Comparison of ENCODE assay signal across 1 cellular context in genomic region chr5:139407517-139407916, GRCh38.
TF ChIP-seq lines count a peak whose summit lies in the region.

No MANE protein-coding gene starts in this region.

TF ChIP-seq in HepG2, 621 proteins besides CTCF, POLR2A, EP300 and RAD21:
- no peak for TF ChIP-seq ZNF124 (CRISPR knock-in tag; IDR thresholded peaks at IDR 0.05)
- TF ChIP-seq USF2 (IDR thresholded peaks at IDR 0.05; ENCODE audit: low read depth, low read length), result no peak
- no peak for TF ChIP-seq USF2 (CRISPR knock-in tag; IDR thresholded peaks at IDR 0.05; ENCODE audit: borderline replicate concordance)
- TF ChIP-seq, protein P1, sequence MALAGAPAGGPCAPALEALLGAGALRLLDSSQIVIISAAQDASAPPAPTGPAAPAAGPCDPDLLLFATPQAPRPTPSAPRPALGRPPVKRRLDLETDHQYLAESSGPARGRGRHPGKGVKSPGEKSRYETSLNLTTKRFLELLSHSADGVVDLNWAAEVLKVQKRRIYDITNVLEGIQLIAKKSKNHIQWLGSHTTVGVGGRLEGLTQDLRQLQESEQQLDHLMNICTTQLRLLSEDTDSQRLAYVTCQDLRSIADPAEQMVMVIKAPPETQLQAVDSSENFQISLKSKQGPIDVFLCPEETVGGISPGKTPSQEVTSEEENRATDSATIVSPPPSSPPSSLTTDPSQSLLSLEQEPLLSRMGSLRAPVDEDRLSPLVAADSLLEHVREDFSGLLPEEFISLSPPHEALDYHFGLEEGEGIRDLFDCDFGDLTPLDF (CRISPR knock-in tag; IDR thresholded peaks at IDR 0.05), result no peak
- TF ChIP-seq ZC3H4 (CRISPR knock-in tag; IDR thresholded peaks at IDR 0.05; ENCODE audit: borderline replicate concordance), result no peak
- TF ChIP-seq KLF9 (CRISPR knock-in tag; IDR thresholded peaks at IDR 0.05; ENCODE audit: low read depth), result no peak
- no peak for TF ChIP-seq RXRA (CRISPR knock-in tag; IDR thresholded peaks at IDR 0.05)
- no peak for TF ChIP-seq ZNF674 (CRISPR knock-in tag; IDR thresholded peaks at IDR 0.05; ENCODE audit: low read depth)
- TF ChIP-seq MXD1 (CRISPR knock-in tag; IDR thresholded peaks at IDR 0.05), result no peak
- TF ChIP-seq DR1 (CRISPR knock-in tag; IDR thresholded peaks at IDR 0.05), result no peak
- TF ChIP-seq DRAP1 (CRISPR knock-in tag; IDR thresholded peaks at IDR 0.05), result no peak
